In the genomic region with DNA sequence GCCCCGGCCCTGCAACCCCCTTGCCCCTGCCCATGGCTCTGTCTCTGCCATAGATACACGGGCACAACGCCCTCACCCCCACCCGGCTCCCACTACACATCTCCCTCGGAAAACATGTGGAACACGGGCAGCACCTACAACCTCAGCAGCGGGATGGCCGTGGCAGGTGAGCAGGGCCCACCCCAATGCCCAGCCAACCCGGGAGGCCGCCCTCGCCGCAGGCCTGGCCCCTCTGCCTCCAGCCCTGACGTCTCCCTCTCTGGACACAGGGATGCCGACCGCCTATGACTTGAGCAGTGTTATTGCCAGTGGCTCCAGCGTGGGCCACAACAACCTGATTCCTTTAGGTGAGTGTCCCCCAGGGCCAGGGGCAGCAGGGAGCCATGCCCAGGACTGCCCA, we compare ENCODE assay signal across 18 cellular contexts. TPM values are rescaled to one million over a fixed set of nuclear protein-coding genes. Genes with fewer than 3 reads are reported as not detected.
A peak's percentile ranks its signal among the peaks of the same experiment; 100 is the strongest.
DNase-seq lines count a peak whose midpoint lies in the region; ATAC-seq and TF ChIP-seq lines count a peak whose summit lies in the region.
"Had no signal": no experiment of that assay in that cellular context is flagged by ENCODE, and none has a peak within 500 bp of the region (broad histone marks: within the 10 kb centered on the region; RNA-seq: fewer than 3 reads in every experiment).

No MANE protein-coding gene starts in this region.

- H2AFZ ChIP-seq in PC-3 (ENCODE audit: low read length): no peak overlapping the region

- TF ChIP-seq CTCF in Calu3 (IDR thresholded peaks at IDR 0.05; ENCODE audit: unreplicated experiment): no peak
- TF ChIP-seq CTCF in PC-3 (conservative IDR thresholded peaks at IDR 0.05; ENCODE audit: low read depth, low read length): no peak
- no peak for TF ChIP-seq CTCF in psoas muscle (IDR thresholded peaks at IDR 0.05)
- TF ChIP-seq CTCF in activated CD8-positive, alpha-beta T cell treated with anti-CD3 and anti-CD28 coated beads for 36 hours (IDR thresholded peaks at IDR 0.05): no peak
- TF ChIP-seq CTCF in GM13976 (IDR thresholded peaks at IDR 0.05; ENCODE audit: borderline replicate concordance, control extremely low read depth, extremely low read depth, insufficient read depth, missing control alignments): no peak

- ATAC-seq in PC-3 (0 out of 2 replicates have a peak, but pooled peaks have one; percentile 7), psoas muscle (no peak)
- ATAC-seq in activated CD8-positive, alpha-beta T cell treated with anti-CD3 and anti-CD28 coated beads for 36 hours: no peak
- no peak for ATAC-seq in activated CD4-positive, CD25-positive, alpha-beta regulatory T cell treated with anti-CD3 and anti-CD28 coated beads, Interleukin-2, amount 50 U/mL, for 24 hours

- H3K4me1 ChIP-seq in PC-3 (ENCODE audit: insufficient read depth, low read length) (peaks cover 4% of the 10 kb centered on the region), psoas muscle (no peaks in the 10 kb centered on the region)
- H3K4me1 ChIP-seq: SJCRH30 had no signal

- H3K4me3 ChIP-seq in PC-3 (ENCODE audit: low read length): no peak overlapping the region
- H3K4me3 ChIP-seq in psoas muscle: no peak overlapping the region
- H3K4me3 ChIP-seq: SJCRH30 had no signal

- POLR2A ChIA-PET in PC-3 (lab: Charles Lee; ENCODE audit: unreplicated experiment): no interaction called here
- POLR2A ChIA-PET in activated CD8-positive, alpha-beta T cell treated with anti-CD3 and anti-CD28 coated beads for 36 hours (lab: Charles Lee): no interaction called here

- H3K9me3 ChIP-seq in PC-3 (ENCODE audit: low read length) (no peaks in the 10 kb centered on the region), psoas muscle (no peaks in the 10 kb centered on the region)
- H3K9me3 ChIP-seq: SJCRH30 had no signal

- CTCF ChIA-PET in Calu3 (lab: Charles Lee) (no interaction called here), PC-3 (lab: Charles Lee) (no interaction called here)
- CTCF ChIA-PET in activated CD8-positive, alpha-beta T cell treated with anti-CD3 and anti-CD28 coated beads for 36 hours (lab: Charles Lee): no interaction called here

- H3K27me3 ChIP-seq in PC-3 (ENCODE audit: low read length): no peaks in the 10 kb centered on the region
- no peaks in the 10 kb centered on the region for H3K27me3 ChIP-seq in psoas muscle (ENCODE audit: insufficient read depth in 3 of 3, low read length in 2 of 3)
- H3K27me3 ChIP-seq: SJCRH30 had no signal

- in situ Hi-C loops in GM13976 (cut with MboI; ENCODE audit: low sequenced_read_pairs, unreplicated experiment): no loop called here

- H3K79me2 ChIP-seq in PC-3 (ENCODE audit: low read length): no peaks in the 10 kb centered on the region

- no peaks in the 10 kb centered on the region for H3K4me1 Mint-ChIP-seq in Calu3 (ENCODE audit: low read depth, unreplicated experiment)
- H3K4me1 Mint-ChIP-seq in activated CD8-positive, alpha-beta T cell treated with anti-CD3 and anti-CD28 coated beads for 36 hours (ENCODE audit: low read depth): no peaks in the 10 kb centered on the region

- BruUV-seq in Calu3 (replicated peaks; lab: Mats Ljungman, UMichigan): no TSS peak
- BruUV-seq in PC-3 (replicated peaks; lab: Mats Ljungman, UMichigan): no TSS peak

- H3K27me3 Mint-ChIP-seq in Calu3 (ENCODE audit: unreplicated experiment): no peaks in the 10 kb centered on the region
- H3K27me3 Mint-ChIP-seq in activated CD8-positive, alpha-beta T cell treated with anti-CD3 and anti-CD28 coated beads for 36 hours: no peaks in the 10 kb centered on the region

- no peaks in the 10 kb centered on the region for H3F3A ChIP-seq in PC-3 (ENCODE audit: low read length, unreplicated experiment)

- no peak overlapping the region for H3K4me2 ChIP-seq in PC-3 (ENCODE audit: low read length)

- H3K27ac ChIP-seq in PC-3 (ENCODE audit: low read length) (no peak overlapping the region), caudate nucleus (ENCODE audit: low read depth, low read length) (peak overlapping the region; percentile 52), psoas muscle (peak overlapping the region; percentile 85)
- H3K27ac ChIP-seq: C4-2B, SJCRH30 had no signal

- no peaks in the 10 kb centered on the region for H3K9me3 Mint-ChIP-seq in Calu3 (ENCODE audit: low read depth, unreplicated experiment)
- no peaks in the 10 kb centered on the region for H3K9me3 Mint-ChIP-seq in activated CD8-positive, alpha-beta T cell treated with anti-CD3 and anti-CD28 coated beads for 36 hours

- DNase-seq in Calu3: no peak
- no peak for DNase-seq in PC-3
- DNase-seq in caudate nucleus (lab: John Stamatoyannopoulos, UW): no peak
- DNase-seq in psoas muscle: peak in 1 of 2 donors; percentile 15
- no peak for DNase-seq in activated CD8-positive, alpha-beta T cell treated with anti-CD3 and anti-CD28 coated beads for 36 hours
- no peak for DNase-seq in COLO829 (ENCODE audit: low spot score)
- DNase-seq in GM13976 (ENCODE audit: low spot score): no peak
- DNase-seq: DMS53, IMR-90, Kasumi-1, NCI-H1105 treated with DMSO at 0.1 percent for 48 hours, NCI-H187 treated with DMSO at 0.1 percent for 48 hours, NCI-H345, NCI-H526, SJCRH30, SW 1271 had no signal

- intact Hi-C loops in Calu3 (cut with micrococcal nuclease; ENCODE audit: unreplicated experiment): no loop called here
- intact Hi-C loops in PC-3 (cut with micrococcal nuclease): no loop called here
- intact Hi-C loops in psoas muscle (cut with DNase I): no loop called here
- intact Hi-C loops in activated CD8-positive, alpha-beta T cell treated with anti-CD3 and anti-CD28 coated beads for 36 hours (cut with micrococcal nuclease): no loop called here

- H3K36me3 ChIP-seq in PC-3 (ENCODE audit: low read depth, low read length) (peaks cover 25% of the 10 kb centered on the region; the same call in 1 of the 2 replicates), psoas muscle (ENCODE audit: insufficient read depth in 1 of 2, low read depth in 1 of 2) (peaks cover 5 to 85% of the 10 kb centered on the region in 2 donors)
- H3K36me3 ChIP-seq: SJCRH30 had no signal

- H3K9me2 ChIP-seq in PC-3 (replicated peaks; ENCODE audit: low read length): no peaks in the 10 kb centered on the region

- H3K9ac ChIP-seq in PC-3 (ENCODE audit: low read length): no peak overlapping the region

- H3K4me3 Mint-ChIP-seq in Calu3 (ENCODE audit: low read depth, unreplicated experiment): no peak overlapping the region
- no peak overlapping the region for H3K4me3 Mint-ChIP-seq in activated CD8-positive, alpha-beta T cell treated with anti-CD3 and anti-CD28 coated beads for 36 hours

- 80 to 83% (median 81%) methylated on average over 16 of the region's 16 CpGs for WGBS in psoas muscle, 3 donors

- H3K27ac Mint-ChIP-seq in Calu3 (ENCODE audit: unreplicated experiment): peak overlapping the region; percentile 60
- no peak overlapping the region for H3K27ac Mint-ChIP-seq in activated CD8-positive, alpha-beta T cell treated with anti-CD3 and anti-CD28 coated beads for 36 hours

- peaks cover 51% of the 10 kb centered on the region for H3K36me3 Mint-ChIP-seq in Calu3 (ENCODE audit: insufficient read depth, unreplicated experiment)
- peaks cover 7% of the 10 kb centered on the region for H3K36me3 Mint-ChIP-seq in activated CD8-positive, alpha-beta T cell treated with anti-CD3 and anti-CD28 coated beads for 36 hours (ENCODE audit: low read depth)

- H4K20me1 ChIP-seq in PC-3 (ENCODE audit: low read length): no peaks in the 10 kb centered on the region

RNA-seq across cellular contexts. Expression of a gene that starts 7.7 kb away (rescaled TPM):
- total RNA-seq in Calu3 (2022) (37.8 and 46.0 TPM in 2 replicates), PC-3 (2014; rRNA removed) (126 and 131 TPM in 2 replicates), psoas muscle (10 to 100 TPM; 12.1 to 18.0 (median 16.7) TPM)
- polyA plus RNA-seq in psoas muscle: 10 to 100 TPM; 13.7 to 18.5 (median 18.1) TPM
- total RNA-seq in activated CD8-positive, alpha-beta T cell treated with anti-CD3 and anti-CD28 coated beads for 36 hours: 10 to 100 TPM; 21.7 to 24.4 TPM

RNA-seq across cellular contexts. Expression of a gene that starts 7.8 kb away (rescaled TPM):
- total RNA-seq in Calu3 (2022): 15.3 and 17.8 TPM in 2 replicates
- total RNA-seq in PC-3 (2014; rRNA removed): 60.7 and 90.1 TPM in 2 replicates
- total RNA-seq in psoas muscle: 10 to 100 TPM; 12.9 to 24.2 (median 17.0) TPM
- 10 to 100 TPM; 17.1 to 29.0 (median 20.2) TPM for polyA plus RNA-seq in psoas muscle
- 10 to 100 TPM; 14.7 to 17.7 TPM for total RNA-seq in activated CD8-positive, alpha-beta T cell treated with anti-CD3 and anti-CD28 coated beads for 36 hours

RNA-seq across cellular contexts. Expression of a gene that starts 40.0 kb away (rescaled TPM):
- 104 and 116 TPM in 2 replicates for total RNA-seq in Calu3 (2022)
- total RNA-seq in PC-3 (2014; rRNA removed): 197 and 316 TPM in 2 replicates
- total RNA-seq in psoas muscle: 10 to 100 TPM; 34.8 to 75.6 (median 50.5) TPM
- polyA plus RNA-seq in psoas muscle: 100 to 1,000 TPM in 1 of 3 donors, 10 to 100 TPM in 2; 36.7 to 124 (median 51.9) TPM
- 10 to 100 TPM; 97.0 to 98.7 TPM for total RNA-seq in activated CD8-positive, alpha-beta T cell treated with anti-CD3 and anti-CD28 coated beads for 36 hours

RNA-seq across cellular contexts. Expression of a gene that starts 49.4 kb away (rescaled TPM):
- total RNA-seq in Calu3 (2022) (29.1 and 32.8 TPM in 2 replicates), PC-3 (2014; rRNA removed) (56.2 and 57.1 TPM in 2 replicates), psoas muscle (100 to 1,000 TPM in 2 of 4 donors, 10 to 100 TPM in 2; 59.1 to 105 (median 88.6) TPM)
- polyA plus RNA-seq in psoas muscle: 100 to 1,000 TPM in 1 of 3 donors, 10 to 100 TPM in 2; 61.1 to 110 (median 94.7) TPM
- 10 to 100 TPM; 95.1 to 95.4 TPM for total RNA-seq in activated CD8-positive, alpha-beta T cell treated with anti-CD3 and anti-CD28 coated beads for 36 hours
